In the genomic region with DNA sequence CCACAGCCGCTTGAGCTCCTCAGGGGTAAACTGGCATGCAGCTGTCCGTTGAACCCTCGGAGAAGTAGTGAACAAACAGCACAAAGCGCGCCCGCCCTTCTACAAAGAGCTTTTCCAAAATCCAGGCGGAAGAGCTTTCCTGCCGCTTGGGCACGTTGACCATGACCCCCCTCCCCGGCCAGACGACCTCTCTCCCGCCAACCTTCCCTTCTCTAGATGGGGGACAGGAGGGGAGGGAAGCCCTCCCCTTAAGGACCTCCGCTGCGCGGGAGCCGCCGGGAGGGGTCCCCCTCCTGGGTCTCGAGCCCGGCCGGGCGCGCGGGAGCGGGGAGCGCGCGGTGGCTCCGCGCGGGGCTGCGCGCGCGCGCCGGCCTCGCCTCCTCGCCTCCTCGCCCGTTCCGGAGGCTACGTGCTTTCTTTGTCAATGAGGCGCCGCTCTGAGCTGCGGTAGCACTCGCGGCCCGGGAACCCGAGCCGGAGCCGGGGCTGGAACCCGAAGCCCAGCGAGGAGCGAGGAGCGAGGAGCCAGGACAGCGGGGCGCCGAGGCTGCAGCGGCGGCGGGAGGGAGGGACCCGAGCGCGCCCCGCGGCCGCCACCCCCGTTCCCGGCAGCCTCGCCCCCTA, we compare ENCODE assay signal across 8 cellular contexts. TPM values are rescaled to one million over a fixed set of nuclear protein-coding genes. Genes with fewer than 3 reads are reported as not detected.
DNase-seq lines count a peak whose midpoint lies in the region; ATAC-seq and TF ChIP-seq lines count a peak whose summit lies in the region.

A gene (plus strand): TSS at position 421 of the 624 bp plus-strand sequence.

- no peak for TF ChIP-seq CTCF in fibroblast of pulmonary artery (IDR thresholded peaks at IDR 0.05; ENCODE audit: low read length, missing control alignments)

- no peaks in the 10 kb centered on the region for H3K36me3 ChIP-seq in SK-N-MC (ENCODE audit: insufficient read depth, low read length)

- H3K4me3 ChIP-seq in SK-N-MC = peak within 1 kb of the TSS; percentile 67
- peak within 1 kb of the TSS; percentile 65 for H3K4me3 ChIP-seq in fibroblast of pulmonary artery (replicated peaks; ENCODE audit: low read depth, low read length)

- no peak within 1 kb of the TSS for H3K9ac ChIP-seq in SK-N-MC (ENCODE audit: insufficient read length)

- H3K27ac ChIP-seq in SK-N-MC = no peak within 1 kb of the TSS

- peak; percentile 31 for ATAC-seq in GM21390 (IDR thresholded peaks at IDR 0.05; ENCODE audit: unreplicated experiment)
- ATAC-seq in HG03469 (IDR thresholded peaks at IDR 0.05; ENCODE audit: unreplicated experiment) = no peak
- ATAC-seq in HG03460 (IDR thresholded peaks at IDR 0.05; ENCODE audit: unreplicated experiment) = no peak

- H3K9me3 ChIP-seq in SK-N-MC (ENCODE audit: low read depth, low read length) = no peaks in the 10 kb centered on the region

- peak; percentile 27 for DNase-seq in Ammon's horn (ENCODE audit: low spot score)
- no peak for DNase-seq in SK-N-MC (ENCODE audit: low read depth, low spot score)
- DNase-seq in fibroblast of pulmonary artery (ENCODE audit: low read depth) = peak; percentile 31
- DNase-seq in pulmonary artery endothelial cell (ENCODE audit: low read depth, low spot score) = no peak
- DNase-seq in GDM1 (lab: John Stamatoyannopoulos, UW) = no peak

RNA-seq across cellular contexts. Expression of the gene that starts here (rescaled TPM):
- total RNA-seq in pulmonary artery endothelial cell = 14.4 and 26.4 TPM in 2 replicates

Comparison
In these comparisons a context has a peak if more than half of its experiments do, and no peak if none do; other contexts are left out.
1. DNase-seq: peak in Ammon's horn (single experiment) and fibroblast of pulmonary artery (single experiment); none in SK-N-MC (single experiment), pulmonary artery endothelial cell (single experiment) and GDM1 (single experiment).